ENCODE assay signal across 18 cellular contexts in the genomic region with DNA sequence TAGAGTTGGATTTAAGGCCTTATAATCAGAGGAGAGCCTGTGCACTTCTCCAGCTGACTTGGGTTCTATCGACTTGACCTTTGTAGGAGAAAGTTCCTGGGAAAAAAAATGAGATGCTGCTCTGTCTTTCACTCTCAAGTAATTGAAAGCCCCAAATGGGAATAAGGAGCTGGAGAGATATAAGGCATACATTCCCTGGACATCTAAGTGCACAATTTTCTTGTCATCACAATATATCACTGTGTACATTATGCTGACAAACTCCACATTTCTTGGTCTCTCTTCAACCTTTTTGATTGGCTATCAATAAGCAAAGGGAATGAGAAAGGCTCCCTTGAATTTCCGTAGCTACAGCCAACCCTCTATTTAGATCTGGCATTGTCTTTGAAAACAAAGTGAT.
A peak's percentile ranks its signal among the peaks of the same experiment; 100 is the strongest.
DNase-seq lines count a peak whose midpoint lies in the region; ATAC-seq and TF ChIP-seq lines count a peak whose summit lies in the region.
"Had no signal": no experiment of that assay in that cellular context is flagged by ENCODE, and none has a peak within 500 bp of the region (broad histone marks: within the 10 kb centered on the region; RNA-seq: fewer than 3 reads in every experiment).

No MANE protein-coding gene starts in this region.

- intact Hi-C loops in left ventricle myocardium superior (cut with micrococcal nuclease), result no loop called here

- H3K27me3 ChIP-seq in cardiac muscle cell (no peaks in the 10 kb centered on the region), neural progenitor cell (no peaks in the 10 kb centered on the region)

- H2AFZ ChIP-seq in neural progenitor cell (replicated peaks), result no peak overlapping the region
- H2AFZ ChIP-seq: GM23248 had no signal

- no peak overlapping the region for H3K4me2 ChIP-seq in neural progenitor cell
- H3K4me2 ChIP-seq: A549 had no signal

- WGBS in mesodermal cell (ENCODE audit: insufficient coverage in 2 of 2), 2 experiments, result 80 to 100% methylated on average over 1 of the region's 2 CpGs

- H3K79me2 ChIP-seq in neural progenitor cell (ENCODE audit: low read depth), result no peaks in the 10 kb centered on the region

- TF ChIP-seq CTCF in cardiac muscle cell (IDR thresholded peaks at IDR 0.05; ENCODE audit: low read depth, low read length), result no peak
- TF ChIP-seq CTCF in neural progenitor cell (IDR thresholded peaks at IDR 0.05), result no peak

- H3K9me3 Mint-ChIP-seq in neural progenitor cell, result no peaks in the 10 kb centered on the region

- H3K9ac ChIP-seq in neural progenitor cell, result no peak overlapping the region
- H3K9ac ChIP-seq: GM23248 had no signal

- no peak for DNase-seq in cardiac muscle cell (ENCODE audit: low read depth in 1 of 2, low spot score in 1 of 2)
- no peak for DNase-seq in left ventricle myocardium superior
- DNase-seq in retina, result peak; percentile 6
- no peak for DNase-seq in neural progenitor cell (ENCODE audit: low spot score)
- no peak for DNase-seq in NCI-H2196 (lab: John Stamatoyannopoulos, UW; ENCODE audit: unreplicated experiment)
- no peak for DNase-seq in activated T-cell treated with anti-CD3 and anti-CD28 coated beads, Interleukin-2, amount 50 U/mL, for 1 hour
- DNase-seq: AML-193; CD4-positive, alpha-beta memory T cell; DMS153; DMS79; GDM1; GM23248; H7 had no signal

- H3K4me1 ChIP-seq in cardiac muscle cell (ENCODE audit: low read depth) (peaks cover 20% of the 10 kb centered on the region), mesodermal cell (ENCODE audit: control insufficient read depth, insufficient read depth, low read length, poor library complexity, severe bottlenecking) (no peaks in the 10 kb centered on the region), neural progenitor cell (peaks cover 11% of the 10 kb centered on the region)
- H3K4me1 ChIP-seq: A549 had no signal

- H3F3A ChIP-seq in neural progenitor cell (ENCODE audit: low read depth), result no peaks in the 10 kb centered on the region

- H3K27ac ChIP-seq in cardiac muscle cell (peak overlapping the region; percentile 49), mesodermal cell (ENCODE audit: low read depth, low read length, severe bottlenecking) (peak overlapping the region; percentile 6), neural progenitor cell (no peak overlapping the region)
- H3K27ac ChIP-seq: 22Rv1, A549, GM23248 had no signal

- no peak overlapping the region for H3K4me3 Mint-ChIP-seq in neural progenitor cell
- H3K4me3 Mint-ChIP-seq: CD14-positive monocyte; CD4-positive, alpha-beta memory T cell had no signal

- H3K36me3 Mint-ChIP-seq in neural progenitor cell, result no peaks in the 10 kb centered on the region
- H3K36me3 Mint-ChIP-seq: CD14-positive monocyte; CD4-positive, alpha-beta memory T cell had no signal

- H3K27me3 Mint-ChIP-seq in neural progenitor cell (ENCODE audit: insufficient read depth, low read depth), result no peaks in the 10 kb centered on the region
- H3K27me3 Mint-ChIP-seq: CD4-positive, alpha-beta memory T cell had no signal

- H3K36me3 ChIP-seq in cardiac muscle cell, result no peaks in the 10 kb centered on the region
- no peaks in the 10 kb centered on the region for H3K36me3 ChIP-seq in mesodermal cell (ENCODE audit: control insufficient read depth, insufficient read depth, low read length)
- no peaks in the 10 kb centered on the region for H3K36me3 ChIP-seq in neural progenitor cell

- no peak for ATAC-seq in left ventricle myocardium superior
- ATAC-seq: A549, HCT116 had no signal

- H3K9me3 ChIP-seq in cardiac muscle cell (ENCODE audit: low read depth) (no peaks in the 10 kb centered on the region), mesodermal cell (ENCODE audit: control insufficient read depth, low read length) (no peaks in the 10 kb centered on the region), neural progenitor cell (ENCODE audit: low read depth) (no peaks in the 10 kb centered on the region)
- H3K9me3 ChIP-seq: A549 had no signal

- H3K4me3 ChIP-seq in cardiac muscle cell (no peak overlapping the region), mesodermal cell (ENCODE audit: extremely low read depth, insufficient read depth, low read length, poor library complexity, severe bottlenecking) (no peak overlapping the region), neural progenitor cell (no peak overlapping the region)
- H3K4me3 ChIP-seq: A549, GM23248 had no signal

- peaks cover 6% of the 10 kb centered on the region for H3K4me1 Mint-ChIP-seq in neural progenitor cell
- H3K4me1 Mint-ChIP-seq: CD14-positive monocyte; CD4-positive, alpha-beta memory T cell had no signal

- no peak overlapping the region for H3K27ac Mint-ChIP-seq in neural progenitor cell
- H3K27ac Mint-ChIP-seq: CD14-positive monocyte; CD4-positive, alpha-beta memory T cell had no signal

- no peaks in the 10 kb centered on the region for H4K20me1 ChIP-seq in neural progenitor cell (ENCODE audit: low read depth)
